17 cellular contexts compared by ENCODE assay signal in genomic region chr19:1661995-1662394, GRCh38. TPM values are rescaled to one million over a fixed set of nuclear protein-coding genes. Genes with fewer than 3 reads are reported as not detected.
DNase-seq lines count a peak whose midpoint lies in the region; ATAC-seq, FAIRE-seq and TF ChIP-seq lines count a peak whose summit lies in the region.
"Had no signal": no experiment of that assay in that cellular context is flagged by ENCODE, and none has a peak within 500 bp of the region (broad histone marks: within the 10 kb centered on the region; RNA-seq: fewer than 3 reads in every experiment).

No MANE protein-coding gene starts in this region.

- H3K4me3 Mint-ChIP-seq in activated B cell treated with CpG ODN at 0.5 μM for 24 hours: no peak overlapping the region
- H3K4me3 Mint-ChIP-seq in memory B cell: peak overlapping the region; percentile 24
- no peak overlapping the region for H3K4me3 Mint-ChIP-seq in activated T-cell treated with anti-CD3 and anti-CD28 coated beads, Interleukin-2, amount 50 U/mL, for 4 hours
- H3K4me3 Mint-ChIP-seq: CD4-positive, CD25-positive, alpha-beta regulatory T cell; GM23338; HFFc6 had no signal

- FAIRE-seq in GM12892 (lab: Jason Lieb, UNC): peak; percentile 53
- FAIRE-seq: A204.1, D721Med had no signal

- CTCF ChIA-PET in activated B cell treated with CpG ODN at 0.5 μM for 24 hours (lab: Charles Lee): interaction anchor here (0.6 to 1.8 kb wide), 2 partner anchors 10 to 116 kb away, joined by 3 to 11 read pairs; no protein-coding TSS in a partner anchor

- no peak for TF ChIP-seq CTCF in activated B cell treated with CpG ODN at 0.5 μM for 24 hours (IDR thresholded peaks at IDR 0.05)

- H3K4me1 Mint-ChIP-seq in activated B cell treated with CpG ODN at 0.5 μM for 24 hours (peaks cover 63% of the 10 kb centered on the region), memory B cell (peaks cover 23% of the 10 kb centered on the region)
- H3K4me1 Mint-ChIP-seq in activated T-cell treated with anti-CD3 and anti-CD28 coated beads, Interleukin-2, amount 50 U/mL, for 4 hours (ENCODE audit: low read depth): peaks cover 6% of the 10 kb centered on the region

- ATAC-seq in activated B cell treated with CpG ODN at 0.5 μM for 24 hours (ENCODE audit: low read depth) (no peak), memory B cell (ENCODE audit: low read depth) (no peak), GM21447 (IDR thresholded peaks at IDR 0.05; ENCODE audit: unreplicated experiment) (no peak)
- no peak for ATAC-seq in activated T-cell treated with anti-CD3 and anti-CD28 coated beads, Interleukin-2, amount 50 U/mL, for 4 hours
- ATAC-seq: GM23338, HCT116 had no signal

- peak overlapping the region; percentile 30 for H3K27ac Mint-ChIP-seq in activated B cell treated with CpG ODN at 0.5 μM for 24 hours
- no peak overlapping the region for H3K27ac Mint-ChIP-seq in memory B cell
- H3K27ac Mint-ChIP-seq: CD8-positive, alpha-beta memory T cell; GM23338; HFFc6 had no signal

- H3K36me3 Mint-ChIP-seq in activated B cell treated with CpG ODN at 0.5 μM for 24 hours (ENCODE audit: low read depth) (no peaks in the 10 kb centered on the region), memory B cell (no peaks in the 10 kb centered on the region)
- no peaks in the 10 kb centered on the region for H3K36me3 Mint-ChIP-seq in activated T-cell treated with anti-CD3 and anti-CD28 coated beads, Interleukin-2, amount 50 U/mL, for 4 hours (ENCODE audit: insufficient read depth)
- H3K36me3 Mint-ChIP-seq: CD4-positive, CD25-positive, alpha-beta regulatory T cell; CD8-positive, alpha-beta memory T cell had no signal

- DNase-seq in GM12892 (ENCODE audit: insufficient read length) (no peak), activated B cell treated with CpG ODN at 0.5 μM for 24 hours (no peak), memory B cell (ENCODE audit: low spot score in 2 of 2) (no peak), G401 (ENCODE audit: low spot score) (no peak)
- no peak for DNase-seq in activated T-cell treated with anti-CD3 and anti-CD28 coated beads, Interleukin-2, amount 50 U/mL, for 4 hours
- DNase-seq: ACHN; CD4-positive, CD25-positive, alpha-beta regulatory T cell; CD8-positive, alpha-beta memory T cell; COR-L47; GDM1; H7; HFFc6 had no signal

- H3K9me3 Mint-ChIP-seq in activated B cell treated with CpG ODN at 0.5 μM for 24 hours: no peaks in the 10 kb centered on the region
- H3K9me3 Mint-ChIP-seq in memory B cell: no peaks in the 10 kb centered on the region
- H3K9me3 Mint-ChIP-seq in activated T-cell treated with anti-CD3 and anti-CD28 coated beads, Interleukin-2, amount 50 U/mL, for 4 hours: no peaks in the 10 kb centered on the region
- H3K9me3 Mint-ChIP-seq: CD4-positive, CD25-positive, alpha-beta regulatory T cell; CD8-positive, alpha-beta memory T cell; HFFc6 had no signal

- POLR2A ChIA-PET in activated B cell treated with CpG ODN at 0.5 μM for 24 hours (lab: Charles Lee): interaction anchor here (0.6 to 5.6 kb wide), 7 partner anchors 10 to 393 kb away, joined by 3 to 83 read pairs (median 5); partner anchors contain the start of genes CIRBP and TCF3

- no peak for TF ChIP-seq POLR2A in GM12892 (IDR thresholded peaks at IDR 0.05; ENCODE audit: low read depth, low read length)

- intact Hi-C loops in activated B cell treated with CpG ODN at 0.5 μM for 24 hours (cut with micrococcal nuclease): loop anchor here (1.0 to 10.0 kb wide), 3 partner anchors 7 to 963 kb away; no protein-coding TSS in a partner anchor

- in situ Hi-C loops in G401 (cut with HindIII; ENCODE audit: low sequenced_read_pairs): no loop called here

- H3K27me3 Mint-ChIP-seq in activated B cell treated with CpG ODN at 0.5 μM for 24 hours (no peaks in the 10 kb centered on the region), memory B cell (no peaks in the 10 kb centered on the region)
- peaks cover 8% of the 10 kb centered on the region for H3K27me3 Mint-ChIP-seq in activated T-cell treated with anti-CD3 and anti-CD28 coated beads, Interleukin-2, amount 50 U/mL, for 4 hours (ENCODE audit: low read depth)

RNA-seq across cellular contexts. Expression of gene TCF3, which starts 9.6 kb away (rescaled TPM):
- 122 TPM for polyA plus RNA-seq in GM12892 (2012; ENCODE audit: missing spikeins)
- total RNA-seq in activated B cell treated with CpG ODN at 0.5 μM for 24 hours: 139 and 143 TPM in 2 replicates
- 171 and 220 TPM in 2 replicates for total RNA-seq in G401 (2014; rRNA removed; shearing (Covaris generic))
- 100 to 1,000 TPM; 144 to 184 (median 153) TPM for total RNA-seq in activated T-cell treated with anti-CD3 and anti-CD28 coated beads, Interleukin-2, amount 50 U/mL, for 4 hours

RNA-seq across cellular contexts. Expression of gene UQCR11, which starts 56.7 kb away (rescaled TPM):
- 152 TPM for polyA plus RNA-seq in GM12892 (2012; ENCODE audit: missing spikeins)
- 117 and 141 TPM in 2 replicates for total RNA-seq in activated B cell treated with CpG ODN at 0.5 μM for 24 hours
- 141 and 200 TPM in 2 replicates for total RNA-seq in G401 (2014; rRNA removed; shearing (Covaris generic))
- total RNA-seq in activated T-cell treated with anti-CD3 and anti-CD28 coated beads, Interleukin-2, amount 50 U/mL, for 4 hours: 100 to 1,000 TPM; 226 to 252 (median 250) TPM
